In genomic region chr9:98289811-98290210, GRCh38 we compare ENCODE assay signal across 22 cellular contexts.
"Had no signal": no experiment of that assay in that cellular context is flagged by ENCODE, and none has a peak within 500 bp of the region (broad histone marks: within the 10 kb centered on the region; RNA-seq: fewer than 3 reads in every experiment).

No MANE protein-coding gene starts in this region.

- H3K9ac ChIP-seq: KMS-11 had no signal

- H3K9me3 ChIP-seq: ascending aorta, body of pancreas, Peyer's patch, SJCRH30 had no signal

- H3K4me2 ChIP-seq: KMS-11 had no signal

- H3K27ac ChIP-seq: ascending aorta, body of pancreas, KMS-11, RWPE1, SJCRH30 had no signal

- H3K27me3 ChIP-seq: ascending aorta, body of pancreas, Peyer's patch had no signal

- H3K36me3 ChIP-seq: ascending aorta, Peyer's patch, SJCRH30 had no signal

- DNase-seq: activated CD4-positive, alpha-beta T cell treated with anti-CD3 and anti-CD28 coated beads for 48 hours; activated CD4-positive, alpha-beta T cell treated with anti-CD3 and anti-CD28 coated beads, Interleukin-2, amount 50 U/mL, for 48 hours; activated CD4-positive, CD25-positive, alpha-beta regulatory T cell treated with anti-CD3 and anti-CD28 coated beads, Interleukin-2, amount 50 U/mL, for 72 hours; activated CD8-positive, alpha-beta memory T cell treated with anti-CD3 and anti-CD28 coated beads, Interleukin-2, amount 10 ng/mL, durations not matched to agents 7 days and 5 days; activated effector memory CD4-positive, alpha-beta T cell treated with Interleukin-2 at 50 U/mL for 16 hours; activated naive CD4-positive, alpha-beta T cell; activated T-cell treated with anti-CD3 and anti-CD28 coated beads, Interleukin-2, amount 50 U/mL, for 24 hours; body of pancreas; central memory CD4-positive, alpha-beta T cell; NCI-H1105 treated with DMSO at 0.1 percent for 48 hours; NCI-H1436 treated with DMSO at 0.1 percent for 48 hours; NCI-H187; NCI-H2081; NCI-H510A treated with DMSO at 0.1 percent for 48 hours; NCI-H69; Peyer's patch; Right ventricle myocardium superior; SJCRH30 had no signal

- ATAC-seq: activated CD8-positive, alpha-beta memory T cell treated with anti-CD3 and anti-CD28 coated beads, Interleukin-2, amount 10 ng/mL, durations not matched to agents 7 days and 5 days; body of pancreas; WTC11 had no signal

- H3K4me3 ChIP-seq: ascending aorta, body of pancreas, Peyer's patch, SJCRH30 had no signal

- H3K4me1 ChIP-seq: ascending aorta, body of pancreas, Peyer's patch, SJCRH30 had no signal
